Comparison of ENCODE assay signal across 14 cellular contexts in genomic region chr1:28804071-28804470, GRCh38. TPM values are rescaled to one million over a fixed set of nuclear protein-coding genes. Genes with fewer than 3 reads are reported as not detected.
DNase-seq lines count a peak whose midpoint lies in the region; ATAC-seq and TF ChIP-seq lines count a peak whose summit lies in the region.
"Had no signal": no experiment of that assay in that cellular context is flagged by ENCODE, and none has a peak within 500 bp of the region (broad histone marks: within the 10 kb centered on the region; RNA-seq: fewer than 3 reads in every experiment).

No MANE protein-coding gene starts in this region.

- no peaks in the 10 kb centered on the region for H3K36me3 ChIP-seq in GM23338 (ENCODE audit: insufficient read depth)
- H3K36me3 ChIP-seq: BLaER1 treated with 17β-estradiol and CSF1 and Interleukin-3, amounts not matched to agents 10 nM and 100 nM had no signal

- H4K20me1 ChIP-seq in GM23338 (replicated peaks; ENCODE audit: insufficient read depth): no peaks in the 10 kb centered on the region
- H4K20me1 ChIP-seq: BLaER1 treated with 17β-estradiol and CSF1 and Interleukin-3, amounts not matched to agents 10 nM and 100 nM had no signal

- H3K4me3 ChIP-seq in GM23338: no peak overlapping the region
- H3K4me3 ChIP-seq: BLaER1 treated with 17β-estradiol and CSF1 and Interleukin-3, amounts not matched to agents 10 nM and 100 nM had no signal

- no peaks in the 10 kb centered on the region for H3K9me2 ChIP-seq in GM23338 (ENCODE audit: insufficient read depth)

- H3K27ac Mint-ChIP-seq in GM23338 (no peak overlapping the region; the same call in 1 of the 2 replicates), nephron progenitor cell (peak overlapping the region; percentile 81)
- H3K27ac Mint-ChIP-seq: T-helper 17 cell had no signal

- no peak overlapping the region for H3K4me3 Mint-ChIP-seq in GM23338
- no peak overlapping the region for H3K4me3 Mint-ChIP-seq in nephron progenitor cell
- H3K4me3 Mint-ChIP-seq: T-helper 17 cell had no signal

- peak; percentile 49 for ATAC-seq in GM23338
- ATAC-seq in Right ventricle myocardium superior (ENCODE audit: poor library complexity): no peak
- ATAC-seq: T-helper 17 cell had no signal

- DNase-seq in NCI-H2171 treated with DMSO at 0.1 percent for 48 hours (lab: John Stamatoyannopoulos, UW) (peak; percentile 43), NCI-H2171 (lab: John Stamatoyannopoulos, UW) (no peak), GM23338 (ENCODE audit: low spot score) (no peak), NCI-H69 (lab: John Stamatoyannopoulos, UW) (peak; percentile 19), nephron progenitor cell (no peak), NCI-H128 (lab: John Stamatoyannopoulos, UW; ENCODE audit: unreplicated experiment) (no peak), Right ventricle myocardium superior (no peak)
- DNase-seq: H7; NCI-H2107; NK-92 treated with Interleukin-12 subunit alpha and Interleukin-12 subunit beta, amount 100 ng/mL, for 24 hours; OCI-M1; SIG-M5; T-helper 17 cell had no signal

- peaks cover 18% of the 10 kb centered on the region for H3K27me3 Mint-ChIP-seq in GM23338 (ENCODE audit: insufficient read depth, low read depth, poor library complexity)
- H3K27me3 Mint-ChIP-seq in nephron progenitor cell (ENCODE audit: low read depth, poor library complexity): peaks cover 51% of the 10 kb centered on the region

- H3K27me3 ChIP-seq in GM23338 (ENCODE audit: insufficient read depth): no peaks in the 10 kb centered on the region

- no peak overlapping the region for H3K27ac ChIP-seq in GM23338 (ENCODE audit: low read depth)
- H3K27ac ChIP-seq: BLaER1 treated with 17β-estradiol and CSF1 and Interleukin-3, amounts not matched to agents 10 nM and 100 nM had no signal

- no peak overlapping the region for H3K4me2 ChIP-seq in GM23338

- TF ChIP-seq CTCF in GM23338 (conservative IDR thresholded peaks at IDR 0.05; ENCODE audit: low read depth in 2 of 2) (no peak), nephron progenitor cell (IDR thresholded peaks at IDR 0.05) (no peak)

- H3K4me1 Mint-ChIP-seq in GM23338 (peaks cover 16% of the 10 kb centered on the region), nephron progenitor cell (peaks cover 14% of the 10 kb centered on the region)
- H3K4me1 Mint-ChIP-seq: T-helper 17 cell had no signal

- intact Hi-C loops in Right ventricle myocardium superior (cut with DNase I): loop anchor here (2.0 kb wide), 1 partner anchor 61 kb away; no protein-coding TSS in a partner anchor

- peaks cover 19% of the 10 kb centered on the region; the same call in 1 of the 2 replicates for H3K4me1 ChIP-seq in GM23338 (ENCODE audit: insufficient read depth)

- H3F3A ChIP-seq in GM23338 (replicated peaks; ENCODE audit: low read depth): no peaks in the 10 kb centered on the region

- no peak overlapping the region for H2AFZ ChIP-seq in GM23338

- H3K9me3 Mint-ChIP-seq in GM23338 (peaks cover 8% of the 10 kb centered on the region; the same call in 2 of the 3 replicates), nephron progenitor cell (peaks cover 11% of the 10 kb centered on the region)

- no peaks in the 10 kb centered on the region for H3K36me3 Mint-ChIP-seq in GM23338 (ENCODE audit: low read depth)
- no peaks in the 10 kb centered on the region for H3K36me3 Mint-ChIP-seq in nephron progenitor cell (ENCODE audit: low read depth)

- no peaks in the 10 kb centered on the region for H3K79me2 ChIP-seq in GM23338 (replicated peaks; ENCODE audit: insufficient read depth)

TF ChIP-seq in GM23338, 12 proteins besides CTCF, POLR2A, EP300 and RAD21:
- TF ChIP-seq EZH2phosphoT487 (IDR thresholded peaks at IDR 0.05; ENCODE audit: unreplicated experiment): no peak
- no peak for TF ChIP-seq CREB1 (CRISPR knock-in tag; IDR thresholded peaks at IDR 0.05; ENCODE audit: low read depth)

RNA-seq across cellular contexts. Expression of gene OPRD1, which starts 7.9 kb away (rescaled TPM):
- total RNA-seq in GM23338 (2014; rRNA removed; shearing (Covaris generic)): 2.3 and 3.6 TPM in 2 replicates
- polyA plus RNA-seq in GM23338 (2016; fragmentation: Nextera tagmentation; extraction: Ambion mirVana): 0.55 and 1.3 TPM in 2 replicates
- total RNA-seq in Right ventricle myocardium superior: not detected
- total RNA-seq: T-helper 17 cell had no signal

Comparison
In these comparisons a context has a peak if more than half of its experiments do, and no peak if none do; other contexts are left out.
1. DNase-seq: peak in NCI-H2171 treated with DMSO at 0.1 percent for 48 hours (single experiment) and NCI-H69 (single experiment); none in NCI-H2171 (single experiment), GM23338 (single experiment), nephron progenitor cell (single experiment), NCI-H128 (single experiment) and Right ventricle myocardium superior (single experiment).